In the genomic region with DNA sequence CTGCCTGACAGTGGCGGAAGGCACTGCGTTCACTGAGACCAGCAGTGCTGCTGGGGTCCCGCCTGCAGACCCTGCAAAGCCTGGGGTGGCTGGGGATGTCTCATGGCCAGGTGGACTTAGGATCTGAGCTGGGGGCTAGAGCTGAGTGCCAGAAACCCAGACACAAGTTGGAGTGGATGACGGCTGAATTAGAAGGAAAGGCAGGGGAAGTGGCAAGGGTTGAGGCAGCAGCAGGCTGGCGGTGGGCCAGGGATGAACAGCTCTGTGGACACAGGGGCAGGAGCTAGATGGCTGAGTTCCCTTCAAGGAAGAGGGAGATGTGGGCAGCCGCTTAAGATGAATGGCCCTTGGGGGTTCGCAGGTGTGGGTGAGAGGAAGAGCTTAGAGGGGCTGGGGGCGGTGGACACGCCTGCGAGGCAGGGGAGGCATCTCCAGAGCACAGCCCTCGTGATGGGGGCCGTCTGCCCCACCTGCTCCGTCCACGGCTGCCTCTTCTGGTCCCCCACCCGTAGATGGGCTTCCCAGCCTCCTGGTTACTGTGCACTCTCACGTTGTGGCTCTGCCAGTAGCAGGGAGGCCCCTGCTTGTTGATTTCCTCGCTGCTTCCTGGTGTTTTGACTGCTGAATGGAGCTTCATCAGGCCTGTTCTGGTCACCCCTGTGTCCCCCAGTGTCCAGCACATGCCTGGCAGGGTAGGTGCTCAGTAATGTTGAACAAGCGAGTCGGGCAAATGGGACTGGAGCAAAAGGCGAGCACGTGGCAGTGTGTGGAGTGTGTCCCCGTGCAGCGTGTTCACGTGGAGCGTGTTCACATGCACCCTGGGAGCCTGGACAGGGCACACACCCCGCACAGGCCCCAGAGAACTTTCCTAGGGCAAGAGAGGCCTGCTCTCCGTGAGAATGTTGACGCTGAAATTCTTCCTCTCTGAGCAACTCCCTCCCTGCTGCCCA, we compare ENCODE assay signal across 24 cellular contexts.
DNase-seq lines count a peak whose midpoint lies in the region; ATAC-seq, FAIRE-seq and TF ChIP-seq lines count a peak whose summit lies in the region.
"Had no signal": no experiment of that assay in that cellular context is flagged by ENCODE, and none has a peak within 500 bp of the region (broad histone marks: within the 10 kb centered on the region; RNA-seq: fewer than 3 reads in every experiment).

No MANE protein-coding gene starts in this region.

- peak overlapping the region; percentile 6 for H3K27ac Mint-ChIP-seq in endodermal cell
- H3K27ac Mint-ChIP-seq: activated T-helper 17 cell treated with anti-CD3 and anti-CD28 coated beads, Interleukin-2, amount 50 U/mL, for 72 hours; memory B cell; naive thymus-derived CD4-positive, alpha-beta T cell had no signal

- TF ChIP-seq CTCF in endodermal cell (conservative IDR thresholded peaks at IDR 0.05): no peak
- no peak for TF ChIP-seq CTCF in spleen (IDR thresholded peaks at IDR 0.05 in 8 of 11, conservative IDR thresholded peaks at IDR 0.05 in 3 of 11)
- TF ChIP-seq CTCF in kidney (IDR thresholded peaks at IDR 0.05; ENCODE audit: borderline replicate concordance, extremely low read depth, insufficient read depth): no peak

- no peak for TF ChIP-seq POLR2A in spleen (IDR thresholded peaks at IDR 0.05)

- H3K4me3 ChIP-seq in endodermal cell (ENCODE audit: low read length) (no peak overlapping the region), spleen (no peak overlapping the region), kidney (ENCODE audit: low read length in 2 of 2) (no peak overlapping the region)
- H3K4me3 ChIP-seq: adrenal gland, cardiac muscle cell, GM23248, smooth muscle cell had no signal

- peaks cover 34% of the 10 kb centered on the region for H3K36me3 Mint-ChIP-seq in endodermal cell (ENCODE audit: low read depth)
- H3K36me3 Mint-ChIP-seq: memory B cell; naive thymus-derived CD4-positive, alpha-beta T cell had no signal

- H3K4me1 ChIP-seq in endodermal cell (ENCODE audit: control insufficient read depth, insufficient read depth, low read length) (no peaks in the 10 kb centered on the region), spleen (no peaks in the 10 kb centered on the region), kidney (ENCODE audit: control insufficient read depth in 1 of 2, insufficient read depth in 1 of 2, low read depth in 1 of 2, low read length in 2 of 2) (no peaks in the 10 kb centered on the region)
- H3K4me1 ChIP-seq: adrenal gland had no signal

- H3K9me3 ChIP-seq in endodermal cell (ENCODE audit: control insufficient read depth, low read length): no peaks in the 10 kb centered on the region
- H3K9me3 ChIP-seq in spleen: no peaks in the 10 kb centered on the region
- H3K9me3 ChIP-seq in kidney (ENCODE audit: control insufficient read depth in 1 of 2, low read length in 2 of 2): no peaks in the 10 kb centered on the region
- H3K9me3 ChIP-seq: adrenal gland had no signal

- no peaks in the 10 kb centered on the region for H3K9me3 Mint-ChIP-seq in endodermal cell
- H3K9me3 Mint-ChIP-seq: activated T-helper 17 cell treated with anti-CD3 and anti-CD28 coated beads, Interleukin-2, amount 50 U/mL, for 72 hours; memory B cell had no signal

- intact Hi-C loops in spleen (cut with DNase I; ENCODE audit: low total_unique reads): no loop called here
- intact Hi-C loops in kidney (cut with DNase I): no loop called here

- H3K36me3 ChIP-seq in endodermal cell (ENCODE audit: control insufficient read depth, insufficient read depth, low read length): no peaks in the 10 kb centered on the region
- H3K36me3 ChIP-seq in spleen: no peaks in the 10 kb centered on the region
- no peaks in the 10 kb centered on the region for H3K36me3 ChIP-seq in kidney (ENCODE audit: control insufficient read depth in 1 of 2, insufficient read depth in 2 of 2, low read length in 2 of 2)
- H3K36me3 ChIP-seq: adrenal gland, cardiac muscle cell had no signal

- DNase-seq in NCI-H2029 (lab: John Stamatoyannopoulos, UW) (peak; percentile 45), NCI-H2029 treated with DMSO at 0.1 percent for 48 hours (lab: John Stamatoyannopoulos, UW) (no peak), RPMI8226 (peak; percentile 27), endodermal cell (peak; percentile 27), spleen (peak; percentile 61), kidney (no peak), hippocampal formation (lab: John Stamatoyannopoulos, UW) (no peak)
- DNase-seq: activated CD4-positive, CD25-positive, alpha-beta regulatory T cell; DMS53; GM23248; IMR-90; MM.1S; naive thymus-derived CD4-positive, alpha-beta T cell; NCI-H187 treated with DMSO at 0.1 percent for 48 hours; NCI-H510A; SHP77 treated with DMSO at 0.1 percent for 48 hours; stimulated activated CD4-positive, alpha-beta T cell treated with anti-CD3 and anti-CD28 coated beads, Interleukin-4, amount 100 ng/mL, for 4 hours had no signal

- WGBS in endodermal cell (ENCODE audit: insufficient coverage in 1 of 2, insufficient read length in 1 of 2), 2 experiments: 79 to 94% methylated on average over 19 to 28 of the region's 28 CpGs
- WGBS in spleen, 5 donors: 73 to 83% (median 76%) methylated on average over 25 to 28 of the region's 28 CpGs

- no peak for ATAC-seq in GM18861 (IDR thresholded peaks at IDR 0.05; ENCODE audit: unreplicated experiment)
- ATAC-seq: activated T-helper 17 cell treated with anti-CD3 and anti-CD28 coated beads, Interleukin-2, amount 50 U/mL, for 72 hours; naive thymus-derived CD4-positive, alpha-beta T cell had no signal

- H3K27ac ChIP-seq in endodermal cell (ENCODE audit: low read depth, low read length) (no peak overlapping the region), spleen (no peak overlapping the region), kidney (ENCODE audit: low read depth in 2 of 2, low read length in 2 of 2) (no peak overlapping the region)
- H3K27ac ChIP-seq: 22Rv1, adrenal gland, cardiac muscle cell, GM23248 had no signal

- H3K4me1 Mint-ChIP-seq in endodermal cell: peaks cover 24% of the 10 kb centered on the region
- H3K4me1 Mint-ChIP-seq: activated T-helper 17 cell treated with anti-CD3 and anti-CD28 coated beads, Interleukin-2, amount 50 U/mL, for 72 hours had no signal

- H3K27me3 Mint-ChIP-seq in endodermal cell (ENCODE audit: insufficient read depth): no peaks in the 10 kb centered on the region

- no peak for FAIRE-seq in kidney (lab: Jason Lieb, UNC)

- H3K4me3 Mint-ChIP-seq in endodermal cell: no peak overlapping the region
- H3K4me3 Mint-ChIP-seq: activated T-helper 17 cell treated with anti-CD3 and anti-CD28 coated beads, Interleukin-2, amount 50 U/mL, for 72 hours; memory B cell; naive thymus-derived CD4-positive, alpha-beta T cell had no signal

- no peaks in the 10 kb centered on the region for H3K27me3 ChIP-seq in endodermal cell (ENCODE audit: control insufficient read depth, insufficient read depth, low read length, poor library complexity, severe bottlenecking)
- peaks cover 0 to 61% (median 4%) of the 10 kb centered on the region in 7 donors for H3K27me3 ChIP-seq in spleen (replicated peaks in 1 of 7)
- H3K27me3 ChIP-seq: adrenal gland, cardiac muscle cell had no signal

- H3K9ac ChIP-seq in endodermal cell (ENCODE audit: extremely low read depth, low read length, poor library complexity, severe bottlenecking): no peak overlapping the region
- no peak overlapping the region for H3K9ac ChIP-seq in kidney (ENCODE audit: low read length in 2 of 2)
- H3K9ac ChIP-seq: GM23248 had no signal

Comparison
In these comparisons a context has a peak if more than half of its experiments do, and no peak if none do; other contexts are left out.
1. DNase-seq: peak in NCI-H2029 (single experiment), RPMI8226 (single experiment), endodermal cell (single experiment) and spleen (single experiment); none in NCI-H2029 treated with DMSO at 0.1 percent for 48 hours (single experiment), kidney (single experiment) and hippocampal formation (0 of 2).